1 cellular context compared by ENCODE assay signal in genomic region chr22:30224161-30224857, GRCh38.
TF ChIP-seq lines count a peak whose summit lies in the region.

No MANE protein-coding gene starts in this region.

TF ChIP-seq in H1, 55 proteins besides CTCF, POLR2A, EP300 and RAD21 (continued from another document):
- TF ChIP-seq CHD7 (IDR thresholded peaks at IDR 0.05; ENCODE audit: insufficient replicate concordance, low read length) (no peak), SP1 (IDR thresholded peaks at IDR 0.05; ENCODE audit: low read depth, low read length) (no peak), KDM5A (IDR thresholded peaks at IDR 0.05; ENCODE audit: low read length) (no peak), SIRT6 (IDR thresholded peaks at IDR 0.05; ENCODE audit: low read length) (no peak), ATF3 (IDR thresholded peaks at IDR 0.05; ENCODE audit: insufficient read depth, low read depth, low read length) (no peak), CHD2 (IDR thresholded peaks at IDR 0.05; ENCODE audit: low read length) (no peak), SIN3A (conservative IDR thresholded peaks at IDR 0.05 in 1 of 2, IDR thresholded peaks at IDR 0.05 in 1 of 2; ENCODE audit: low read depth in 1 of 2, low read length in 2 of 2) (no peak), SRF (IDR thresholded peaks at IDR 0.05; ENCODE audit: low read depth, low read length) (no peak), ASH2L (IDR thresholded peaks at IDR 0.05; ENCODE audit: low read length) (no peak), FOSL1 (IDR thresholded peaks at IDR 0.05; ENCODE audit: insufficient read depth, low read depth, low read length) (no peak), EZH2 (IDR thresholded peaks at IDR 0.05; ENCODE audit: low read depth, low read length, severe bottlenecking) (no peak), POU5F1 (IDR thresholded peaks at IDR 0.05; ENCODE audit: low read depth, low read length) (no peak)
